19 cellular contexts compared by ENCODE assay signal in the genomic region with DNA sequence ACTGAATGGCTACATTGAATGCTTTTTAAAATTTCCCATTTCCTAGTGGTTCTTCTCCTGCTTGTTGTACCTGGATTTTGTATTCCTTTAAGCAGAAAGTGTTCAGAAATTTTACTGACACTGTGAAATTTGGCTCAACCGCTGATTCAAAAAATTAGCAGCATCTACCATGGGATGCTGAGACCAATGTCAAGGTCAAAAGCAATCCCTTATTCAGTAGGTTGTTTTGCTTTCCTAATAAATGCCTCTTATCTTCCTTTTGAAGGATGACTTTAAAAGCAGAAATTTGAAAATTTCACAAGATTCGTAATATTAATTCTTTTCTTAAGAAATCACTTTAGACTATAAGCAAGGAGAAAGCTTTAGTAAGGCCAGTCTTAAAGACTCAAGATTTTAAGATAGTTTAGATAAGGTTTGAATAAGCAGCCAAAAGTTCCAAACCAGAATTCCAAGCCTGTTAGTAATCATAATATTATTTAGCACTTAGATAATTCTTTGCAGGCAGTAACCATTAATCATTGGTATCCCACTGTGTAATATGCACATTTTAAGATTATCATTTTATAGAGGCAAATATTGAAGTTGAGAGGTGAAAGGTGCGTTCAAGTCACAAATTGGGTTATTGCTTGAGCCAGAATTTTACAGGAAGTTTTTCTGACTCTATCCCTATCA.
DNase-seq lines count a peak whose midpoint lies in the region; ATAC-seq and FAIRE-seq lines count a peak whose summit lies in the region.
"Had no signal": no experiment of that assay in that cellular context is flagged by ENCODE, and none has a peak within 500 bp of the region (broad histone marks: within the 10 kb centered on the region; RNA-seq: fewer than 3 reads in every experiment).

No MANE protein-coding gene starts in this region.

- DNase-seq in AG08396 (ENCODE audit: low spot score) (peak; percentile 12), M059J (ENCODE audit: low read depth) (peak; percentile 65), dedifferentiated amniotic fluid mesenchymal stem cell (ENCODE audit: extremely low spot score) (peak; percentile 46), myocyte (ENCODE audit: low read depth) (peak; percentile 15), NCI-H82 treated with DMSO at 0.1 percent for 48 hours (lab: John Stamatoyannopoulos, UW; ENCODE audit: unreplicated experiment) (no peak), RPMI8226 (no peak), urothelium cell line (ENCODE audit: low spot score) (no peak)
- DNase-seq: ACHN; activated gamma-delta T cell treated with Interleukin-2 at 50 U/mL for 16 hours; Caco-2; effector memory CD8-positive, alpha-beta T cell; mammary epithelial cell; NCI-H1092 treated with DMSO at 0.1 percent for 48 hours; right lobe of liver; SHP77 treated with DMSO at 0.1 percent for 48 hours; stimulated activated CD4-positive, alpha-beta T cell treated with anti-CD3 and anti-CD28 coated beads, Interleukin-4, amount 100 ng/mL, for 1 hour; testis had no signal

- ATAC-seq in GM18520 (IDR thresholded peaks at IDR 0.05; ENCODE audit: unreplicated experiment), result no peak
- ATAC-seq: activated CD4-positive, CD25-positive, alpha-beta regulatory T cell treated with anti-CD3 and anti-CD28 coated beads, Interleukin-2, amount 50 U/mL, for 24 hours; effector memory CD8-positive, alpha-beta T cell; right lobe of liver had no signal

- FAIRE-seq in urothelium cell line (lab: Jason Lieb, UNC), result no peak

Comparison
In these comparisons a context has a peak if more than half of its experiments do, and no peak if none do; other contexts are left out.
1. DNase-seq: peak in AG08396 (single experiment), M059J (single experiment), dedifferentiated amniotic fluid mesenchymal stem cell (single experiment) and myocyte (single experiment); none in NCI-H82 treated with DMSO at 0.1 percent for 48 hours (single experiment), RPMI8226 (single experiment) and urothelium cell line (single experiment).